In the genomic region with DNA sequence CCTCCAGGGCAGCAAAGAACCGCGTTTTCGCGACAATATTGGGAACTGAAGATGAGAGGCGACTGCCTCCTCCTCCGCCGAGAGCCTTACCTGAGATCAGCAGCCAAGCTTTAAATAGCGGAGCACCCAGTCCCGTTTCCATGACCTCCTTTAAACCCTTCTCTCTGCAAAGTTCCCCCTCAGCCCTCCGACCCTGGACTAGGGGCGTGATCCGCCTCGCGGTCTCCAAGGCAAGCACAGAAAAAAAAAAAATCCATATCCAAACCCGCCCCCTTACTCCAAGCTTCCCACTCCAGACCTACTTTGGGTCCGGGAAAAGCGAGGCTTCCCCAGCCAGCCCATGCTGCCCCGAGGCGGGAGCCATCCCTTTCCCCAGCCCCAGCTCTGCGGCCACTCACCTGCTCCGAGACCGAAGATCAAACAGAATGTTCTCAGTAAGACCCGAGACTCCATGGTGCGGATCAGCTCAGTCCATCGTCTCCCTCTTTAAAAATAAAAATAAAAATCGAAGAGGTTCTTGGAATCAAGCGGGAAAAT, we compare ENCODE assay signal across 8 cellular contexts. TPM values are rescaled to one million over a fixed set of nuclear protein-coding genes. Genes with fewer than 3 reads are reported as not detected.
DNase-seq lines count a peak whose midpoint lies in the region; ATAC-seq, FAIRE-seq and TF ChIP-seq lines count a peak whose summit lies in the region.

No MANE protein-coding gene starts in this region.

- no peaks in the 10 kb centered on the region for H3K79me2 ChIP-seq in endothelial cell of umbilical vein (ENCODE audit: control insufficient read depth, insufficient read depth, low read length)

- no peaks in the 10 kb centered on the region for H4K20me1 ChIP-seq in endothelial cell of umbilical vein (replicated peaks; ENCODE audit: control insufficient read depth, extremely low read depth, insufficient read depth, low read length)

- peaks cover 44 to 60% (median 46%) of the 10 kb centered on the region in 3 donors for H3K4me1 Mint-ChIP-seq in CD8-positive, alpha-beta memory T cell
- H3K4me1 Mint-ChIP-seq in WTC11 (peaks cover 20% of the 10 kb centered on the region), nephron progenitor cell (peaks cover 20% of the 10 kb centered on the region)

- H3K27me3 ChIP-seq in CD8-positive, alpha-beta memory T cell (ENCODE audit: insufficient read depth, low read length, poor library complexity, severe bottlenecking), result peaks cover 3% of the 10 kb centered on the region
- H3K27me3 ChIP-seq in endothelial cell of umbilical vein (ENCODE audit: control insufficient read depth in 2 of 2, insufficient read depth in 2 of 2, low read length in 2 of 2), result peaks cover 27 to 44% of the 10 kb centered on the region in 2 experiments

- intact Hi-C loops in endothelial cell of umbilical vein (cut with micrococcal nuclease), result no loop called here

- no peaks in the 10 kb centered on the region for H3K9me1 ChIP-seq in endothelial cell of umbilical vein (replicated peaks; ENCODE audit: control insufficient read depth, extremely low read depth, insufficient read depth, low read length)

- CTCF ChIA-PET in CD8-positive, alpha-beta memory T cell (lab: Charles Lee), result interaction anchor here (0.8 to 6.2 kb wide), 27 partner anchors 15 to 209 kb away, joined by 3 to 90 read pairs (median 4); no protein-coding TSS in a partner anchor
- CTCF ChIA-PET in WTC11 (lab: Charles Lee) (interaction anchor here (0.6 to 3.9 kb wide), 19 partner anchors 10 to 1084 kb away, joined by 3 to 24 read pairs (median 5); no protein-coding TSS in a partner anchor), endothelial cell of umbilical vein (lab: Charles Lee) (interaction anchor here (1.1 to 2.5 kb wide), 3 partner anchors 55 to 100 kb away, joined by 5 to 8 read pairs (median 7); no protein-coding TSS in a partner anchor)

- POLR2A ChIA-PET in CD8-positive, alpha-beta memory T cell (lab: Charles Lee), result interaction anchor here (0.6 to 2.9 kb wide), 12 partner anchors 28 to 1311 kb away, joined by 3 to 17 read pairs (median 4); no protein-coding TSS in a partner anchor
- POLR2A ChIA-PET in WTC11 (lab: Charles Lee) (interaction anchor here (0.5 to 1.0 kb wide), 2 partner anchors 14 to 57 kb away, joined by 3 to 4 read pairs; no protein-coding TSS in a partner anchor), endothelial cell of umbilical vein (lab: Charles Lee) (interaction anchor here (0.7 kb wide), 1 partner anchor 103 kb away, joined by 5 read pairs; no protein-coding TSS in a partner anchor)

- H3K9me3 Mint-ChIP-seq in CD8-positive, alpha-beta memory T cell, result peaks cover 0 to 20% (median 10%) of the 10 kb centered on the region in 5 donors
- H3K9me3 Mint-ChIP-seq in WTC11, result peaks cover 12% of the 10 kb centered on the region
- H3K9me3 Mint-ChIP-seq in nephron progenitor cell, result peaks cover 14% of the 10 kb centered on the region

- peak overlapping the region; percentile 64 to 96 (median 92) for H3K27ac Mint-ChIP-seq in CD8-positive, alpha-beta memory T cell
- H3K27ac Mint-ChIP-seq in WTC11 (peak overlapping the region; percentile 73), nephron progenitor cell (no peak overlapping the region)

- peak overlapping the region; percentile 96 to 99 (median 98) for H3K4me3 Mint-ChIP-seq in CD8-positive, alpha-beta memory T cell
- H3K4me3 Mint-ChIP-seq in WTC11, result peak overlapping the region; percentile 99
- peak overlapping the region; percentile 92 for H3K4me3 Mint-ChIP-seq in nephron progenitor cell

- FAIRE-seq in endothelial cell of umbilical vein (lab: Jason Lieb, UNC) (no peak), GM19239 (lab: Jason Lieb, UNC) (no peak)

- no peak for TF ChIP-seq CTCF in WTC11 (IDR thresholded peaks at IDR 0.05)
- no peak for TF ChIP-seq CTCF in endothelial cell of umbilical vein (IDR thresholded peaks at IDR 0.05; ENCODE audit: extremely low read depth in 1 of 2, insufficient read depth in 1 of 2, low read depth in 1 of 2, low read length in 2 of 2)
- no peak for TF ChIP-seq CTCF in nephron progenitor cell (IDR thresholded peaks at IDR 0.05)

- peaks cover 14 to 16% of the 10 kb centered on the region in 2 donors for H3K27me3 Mint-ChIP-seq in CD8-positive, alpha-beta memory T cell
- H3K27me3 Mint-ChIP-seq in WTC11 (ENCODE audit: low read depth), result peaks cover 14% of the 10 kb centered on the region; the same call in 1 of the 2 replicates
- H3K27me3 Mint-ChIP-seq in nephron progenitor cell (ENCODE audit: low read depth, poor library complexity), result peaks cover 29% of the 10 kb centered on the region

- no peaks in the 10 kb centered on the region for H3K36me3 ChIP-seq in CD8-positive, alpha-beta memory T cell (ENCODE audit: insufficient read depth, low read length)
- H3K36me3 ChIP-seq in endothelial cell of umbilical vein (ENCODE audit: control insufficient read depth in 2 of 2, extremely low read depth in 1 of 2, insufficient read depth in 2 of 2, low read length in 2 of 2), result no peaks in the 10 kb centered on the region

- no TSS peak for BruUV-seq in endothelial cell of umbilical vein (replicated peaks; lab: Mats Ljungman, UMichigan)

- peaks cover 20% of the 10 kb centered on the region for H3K4me1 ChIP-seq in CD8-positive, alpha-beta memory T cell (ENCODE audit: insufficient read depth, low read length)
- H3K4me1 ChIP-seq in endothelial cell of umbilical vein (ENCODE audit: control insufficient read depth, extremely low read depth, insufficient read depth, low read length), result peaks cover 11% of the 10 kb centered on the region

- TF ChIP-seq POLR2A in endothelial cell of umbilical vein (IDR thresholded peaks at IDR 0.05; ENCODE audit: low read depth, low read length), result no peak

- peak overlapping the region; percentile 52 for H3K4me2 ChIP-seq in endothelial cell of umbilical vein (ENCODE audit: insufficient read depth, low read length)

- H3K9me3 ChIP-seq in CD8-positive, alpha-beta memory T cell (ENCODE audit: low read length), result peaks cover 2% of the 10 kb centered on the region
- no peaks in the 10 kb centered on the region for H3K9me3 ChIP-seq in endothelial cell of umbilical vein (replicated peaks; ENCODE audit: control insufficient read depth, insufficient read depth, low read length)

- peak overlapping the region; percentile 26 for H3K27ac ChIP-seq in CD8-positive, alpha-beta memory T cell (ENCODE audit: low read depth, low read length)
- H3K27ac ChIP-seq in endothelial cell of umbilical vein (ENCODE audit: insufficient read depth, low read depth, low read length), result no peak overlapping the region

- H2AFZ ChIP-seq in endothelial cell of umbilical vein (ENCODE audit: low read depth, low read length), result peak overlapping the region; percentile 38

- dilution Hi-C loops in endothelial cell of umbilical vein (cut with MboI; ENCODE audit: extremely low pct_ligation_motif_present, low sequenced_read_pairs), result no loop called here

- H3K9ac ChIP-seq in endothelial cell of umbilical vein (replicated peaks; ENCODE audit: extremely low read depth, insufficient read depth, low read length), result no peak overlapping the region

- peaks cover 2 to 47% (median 13%) of the 10 kb centered on the region in 3 donors for H3K36me3 Mint-ChIP-seq in CD8-positive, alpha-beta memory T cell
- H3K36me3 Mint-ChIP-seq in WTC11, result peaks cover 10% of the 10 kb centered on the region
- peaks cover 7% of the 10 kb centered on the region for H3K36me3 Mint-ChIP-seq in nephron progenitor cell (ENCODE audit: low read depth)

- H3K4me3 ChIP-seq in CD8-positive, alpha-beta memory T cell (ENCODE audit: low read length), result peak overlapping the region; percentile 74
- H3K4me3 ChIP-seq in endothelial cell of umbilical vein (replicated peaks in 1 of 3; ENCODE audit: insufficient read depth in 1 of 3, low read depth in 1 of 3, low read length in 3 of 3), result peak overlapping the region; percentile 10 to 54 (median 35)

- ATAC-seq in HG02759 (IDR thresholded peaks at IDR 0.05; ENCODE audit: unreplicated experiment) (peak; percentile 15), WTC11 (peak; percentile 22), GM21367 (IDR thresholded peaks at IDR 0.05; ENCODE audit: unreplicated experiment) (no peak)

- peak in 2 of 5 donors; percentile 16 to 42 for DNase-seq in CD8-positive, alpha-beta memory T cell
- DNase-seq in WTC11 (ENCODE audit: low spot score) (peak; percentile 62), endothelial cell of umbilical vein (ENCODE audit: low read depth, low spot score) (peak; percentile 4), nephron progenitor cell (peak; percentile 39), NCI-H2196 (lab: John Stamatoyannopoulos, UW; ENCODE audit: unreplicated experiment) (no peak), GM19239 (ENCODE audit: insufficient read length, low spot score) (no peak)

TF ChIP-seq in WTC11, 78 proteins besides CTCF, POLR2A, EP300 and RAD21 (continues in another document):
- TF ChIP-seq TEAD1 (CRISPR knock-in tag; IDR thresholded peaks at IDR 0.05) (no peak), NR3C1 (CRISPR knock-in tag; conservative IDR thresholded peaks at IDR 0.05; ENCODE audit: low read depth) (no peak), OVOL2 (CRISPR knock-in tag; IDR thresholded peaks at IDR 0.05; ENCODE audit: borderline replicate concordance) (no peak), JUN (CRISPR knock-in tag; IDR thresholded peaks at IDR 0.05) (no peak), ZNF396 (CRISPR knock-in tag; IDR thresholded peaks at IDR 0.05; ENCODE audit: borderline replicate concordance) (no peak), TP53 (CRISPR knock-in tag; IDR thresholded peaks at IDR 0.05) (no peak)

TF ChIP-seq in endothelial cell of umbilical vein, 7 proteins besides CTCF, POLR2A, EP300 and RAD21:
- peak; percentile 68 for TF ChIP-seq EZH2 (IDR thresholded peaks at IDR 0.05; ENCODE audit: borderline replicate concordance, low read depth, low read length, severe bottlenecking)
- no peak for TF ChIP-seq MAX (IDR thresholded peaks at IDR 0.05; ENCODE audit: insufficient read depth, insufficient read length)

RNA-seq across cellular contexts. Expression of gene NELL2, which starts 0.6 kb away (rescaled TPM):
- 10 to 100 TPM; 60.2 to 67.0 TPM for total RNA-seq in CD8-positive, alpha-beta memory T cell
- 203 TPM for polyA plus RNA-seq in CD8-positive, alpha-beta memory T cell
- 37.4 to 49.9 TPM (median 45.8 TPM) in 3 replicates for total RNA-seq in WTC11 (2021)
- total RNA-seq in endothelial cell of umbilical vein, result 0.49 and 0.62 TPM in 2 replicates
- polyA plus RNA-seq in endothelial cell of umbilical vein, result 0.08 and 0.11 TPM in 2 replicates
- polyA plus RNA-seq in endothelial cell of umbilical vein (2011; cell fraction: cytosol; rRNA removed), result 0.12 and 0.18 TPM in 2 replicates
- 0.41 TPM in 1 of 2 replicates, not detected in the other for polyA plus RNA-seq in endothelial cell of umbilical vein (2011; cell fraction: nucleus; rRNA removed)
- polyA plus RNA-seq in endothelial cell of umbilical vein (2012), result not detected in 2 replicates
- not detected in 2 replicates for polyA minus RNA-seq in endothelial cell of umbilical vein
- not detected for polyA minus RNA-seq in endothelial cell of umbilical vein (2011; cell fraction: cytosol; rRNA and poly(A)+ RNA removed)
- 0.29 TPM in 1 of 2 replicates, not detected in the other for polyA minus RNA-seq in endothelial cell of umbilical vein (2011; cell fraction: nucleus; rRNA and poly(A)+ RNA removed)

Comparison
In these comparisons a context has a peak if more than half of its experiments do, and no peak if none do; other contexts are left out.
1. DNase-seq: peak in WTC11 (single experiment), endothelial cell of umbilical vein (single experiment) and nephron progenitor cell (single experiment); none in NCI-H2196 (single experiment) and GM19239 (single experiment).
2. RNA of gene NELL2, which starts 0.6 kb away (total RNA-seq): 60.2 to 67.0 TPM in CD8-positive, alpha-beta memory T cell and 37.4 to 49.9 TPM in WTC11; 0.49 to 0.62 TPM in endothelial cell of umbilical vein; every median in the first group is over 10 times any median in the second.
3. Peak in every context shown above with its lines, with median percentiles within 50 percentile points of each other: H3K4me3 Mint-ChIP-seq.